Comparison of ENCODE assay signal across 15 cellular contexts in genomic region chr12:2165021-2165420, GRCh38.
"Had no signal": no experiment of that assay in that cellular context is flagged by ENCODE, and none has a peak within 500 bp of the region (broad histone marks: within the 10 kb centered on the region; RNA-seq: fewer than 3 reads in every experiment).

No MANE protein-coding gene starts in this region.

- ATAC-seq: activated CD8-positive, alpha-beta T cell treated with anti-CD3 and anti-CD28 coated beads, Interleukin-2, amount 10 ng/mL, durations not matched to agents 7 days and 5 days; WTC11 had no signal

- FAIRE-seq: TTC549 had no signal

- H3K4me3 ChIP-seq: lung had no signal

- DNase-seq: activated CD4-positive, alpha-beta T cell treated with anti-CD3 and anti-CD28 coated beads, Interleukin-2, amount 10 ng/mL, durations not matched to agents 24 days and 14 days; activated CD8-positive, alpha-beta memory T cell treated with anti-CD3 and anti-CD28 coated beads, Interleukin-2, amount 50 U/mL, for 4 hours; activated CD8-positive, alpha-beta T cell treated with anti-CD3 and anti-CD28 coated beads, Interleukin-2, amount 10 ng/mL, durations not matched to agents 7 days and 5 days; activated effector memory CD4-positive, alpha-beta T cell treated with anti-CD3 and anti-CD28 coated beads, Interleukin-2, amount 50 U/mL, for 16 hours; activated T-cell treated with anti-CD3 and anti-CD28 coated beads, Interleukin-2, amount 50 U/mL, for 48 hours; amniotic stem cell; cortex of kidney; effector CD8-positive, alpha-beta T cell; midbrain; naive B cell; posterior cingulate gyrus; SW 1271 had no signal
